ENCODE assay signal across 18 cellular contexts in genomic region chr20:21632031-21632430, GRCh38.
"Had no signal": no experiment of that assay in that cellular context is flagged by ENCODE, and none has a peak within 500 bp of the region (broad histone marks: within the 10 kb centered on the region; RNA-seq: fewer than 3 reads in every experiment).

No MANE protein-coding gene starts in this region.

- H3K36me3 ChIP-seq: gastrocnemius medialis, heart right ventricle, right lobe of liver, tibial nerve, upper lobe of right lung, vagina had no signal

- H3K4me1 ChIP-seq: gastrocnemius medialis, heart right ventricle, right lobe of liver, testis, tibial nerve, upper lobe of right lung, vagina had no signal

- H3K9me3 ChIP-seq: gastrocnemius medialis, heart right ventricle, mucosa of descending colon, right lobe of liver, testis, tibial nerve, upper lobe of right lung, vagina had no signal

- H3K4me3 ChIP-seq: coronary artery, gastrocnemius medialis, heart right ventricle, mucosa of descending colon, right lobe of liver, testis, tibial nerve, upper lobe of right lung, vagina had no signal

- H3K27ac ChIP-seq: coronary artery, gastrocnemius medialis, heart right ventricle, right lobe of liver, testis, tibial nerve, upper lobe of right lung, vagina had no signal

- ATAC-seq: gastrocnemius medialis; heart right ventricle; mucosa of descending colon; naive thymus-derived CD8-positive, alpha-beta T cell; right lobe of liver; stimulated activated naive CD8-positive, alpha-beta T cell treated with anti-CD3 and anti-CD28 coated beads, Interleukin-15, amount 100 ng/mL, for 72 hours; upper lobe of right lung had no signal

- DNase-seq: effector CD4-positive, alpha-beta T cell; gastrocnemius medialis; heart right ventricle; hypothalamus; kidney glomerular epithelial cell; mesendoderm; mucosa of descending colon; naive thymus-derived CD8-positive, alpha-beta T cell; right lobe of liver; stimulated activated CD4-positive, alpha-beta T cell treated with anti-CD3 and anti-CD28 coated beads, Interleukin-2, amount 100 ng/mL, for 24 hours; stimulated activated CD4-positive, alpha-beta T cell treated with anti-CD3 and anti-CD28 coated beads, Interleukin-4, amount 100 ng/mL, for 4 hours; stimulated activated naive B cell treated with anti-CD40 and anti-IgM and Interleukin-4, amounts not matched to agents 10 μg/mL and 1 μg/mL and 100 μg/mL, for 72 hours; stimulated activated naive CD8-positive, alpha-beta T cell treated with anti-CD3 and anti-CD28 coated beads, Interleukin-15, amount 100 ng/mL, for 72 hours; testis; upper lobe of right lung had no signal

- H3K27me3 ChIP-seq: right lobe of liver, testis, tibial nerve, vagina had no signal
